10 cellular contexts compared by ENCODE assay signal in genomic region chr12:132907216-132907615, GRCh38. TPM values are rescaled to one million over a fixed set of nuclear protein-coding genes. Genes with fewer than 3 reads are reported as not detected.
DNase-seq lines count a peak whose midpoint lies in the region; ATAC-seq and TF ChIP-seq lines count a peak whose summit lies in the region.
"Had no signal": no experiment of that assay in that cellular context is flagged by ENCODE, and none has a peak within 500 bp of the region (broad histone marks: within the 10 kb centered on the region; RNA-seq: fewer than 3 reads in every experiment).

No MANE protein-coding gene starts in this region.

- TF ChIP-seq CTCF in nephron (IDR thresholded peaks at IDR 0.05; ENCODE audit: unreplicated experiment in 3 of 3) (no peak), colonic mucosa (IDR thresholded peaks at IDR 0.05) (no peak)

- H3K27ac Mint-ChIP-seq in CD4-positive, CD25-positive, alpha-beta regulatory T cell = peak overlapping the region in 1 of 3 donors; percentile 20
- no peak overlapping the region for H3K27ac Mint-ChIP-seq in central memory CD8-positive, alpha-beta T cell (ENCODE audit: low read depth)
- H3K27ac Mint-ChIP-seq in nephron = no peak overlapping the region

- peak overlapping the region; percentile 73 to 81 (median 74) for H3K4me3 Mint-ChIP-seq in CD4-positive, CD25-positive, alpha-beta regulatory T cell
- H3K4me3 Mint-ChIP-seq in central memory CD8-positive, alpha-beta T cell = peak overlapping the region; percentile 9
- peak overlapping the region; percentile 10 to 64 (median 51) for H3K4me3 Mint-ChIP-seq in nephron

- H3K36me3 ChIP-seq in ACC112 (ENCODE audit: insufficient read depth, low read length) (no peaks in the 10 kb centered on the region), colonic mucosa (no peaks in the 10 kb centered on the region)
- no peaks in the 10 kb centered on the region for H3K36me3 ChIP-seq in CD4-positive, CD25-positive, alpha-beta regulatory T cell (ENCODE audit: control insufficient read depth, insufficient read depth, low read length)
- H3K36me3 ChIP-seq: Peyer's patch had no signal

- H3K27me3 ChIP-seq in ACC112 (ENCODE audit: insufficient read depth, low read length) = no peaks in the 10 kb centered on the region
- H3K27me3 ChIP-seq in CD4-positive, CD25-positive, alpha-beta regulatory T cell (ENCODE audit: control insufficient read depth, insufficient read depth, low read length) = peaks cover 5% of the 10 kb centered on the region
- H3K27me3 ChIP-seq in colonic mucosa = no peaks in the 10 kb centered on the region
- H3K27me3 ChIP-seq: Peyer's patch had no signal

- no peak for DNase-seq in CD4-positive, CD25-positive, alpha-beta regulatory T cell
- DNase-seq in central memory CD8-positive, alpha-beta T cell (ENCODE audit: low spot score in 2 of 2) = no peak
- DNase-seq in NCI-H510A treated with DMSO at 0.1 percent for 48 hours (lab: John Stamatoyannopoulos, UW) = no peak
- DNase-seq in colonic mucosa = no peak
- DNase-seq in NCI-H2029 (lab: John Stamatoyannopoulos, UW) = no peak
- DNase-seq: activated CD4-positive, alpha-beta T cell treated with anti-CD3 and anti-CD28 coated beads, Interleukin-2, amount 50 U/mL, for 4 hours; islet precursor cell; Peyer's patch had no signal

- no peak for ATAC-seq in CD4-positive, CD25-positive, alpha-beta regulatory T cell (ENCODE audit: low read depth in 2 of 2)
- ATAC-seq in central memory CD8-positive, alpha-beta T cell (replicated peaks; ENCODE audit: extremely low read depth, poor library complexity, severe bottlenecking) = no peak

- peaks cover 27% of the 10 kb centered on the region for H3K27me3 Mint-ChIP-seq in CD4-positive, CD25-positive, alpha-beta regulatory T cell
- no peaks in the 10 kb centered on the region for H3K27me3 Mint-ChIP-seq in central memory CD8-positive, alpha-beta T cell
- peaks cover 4% of the 10 kb centered on the region for H3K27me3 Mint-ChIP-seq in nephron (ENCODE audit: low read depth)

- H3K79me2 ChIP-seq in ACC112 (ENCODE audit: control insufficient read depth, insufficient read depth, low read length, unreplicated experiment) = no peaks in the 10 kb centered on the region

- peak overlapping the region; percentile 83 for H3K4me3 ChIP-seq in ACC112 (ENCODE audit: low read depth, low read length)
- H3K4me3 ChIP-seq in CD4-positive, CD25-positive, alpha-beta regulatory T cell (ENCODE audit: low read depth, low read length) = no peak overlapping the region
- no peak overlapping the region for H3K4me3 ChIP-seq in colonic mucosa

- H3K9me3 Mint-ChIP-seq in CD4-positive, CD25-positive, alpha-beta regulatory T cell = peaks cover 0 to 12% (median 3%) of the 10 kb centered on the region in 7 donors
- peaks cover 6% of the 10 kb centered on the region for H3K9me3 Mint-ChIP-seq in central memory CD8-positive, alpha-beta T cell
- peaks cover 48% of the 10 kb centered on the region for H3K9me3 Mint-ChIP-seq in nephron

- peak overlapping the region; percentile 90 for H2AFZ ChIP-seq in ACC112 (ENCODE audit: low read length, unreplicated experiment)

- H3K9me3 ChIP-seq in CD4-positive, CD25-positive, alpha-beta regulatory T cell (ENCODE audit: control insufficient read depth in 2 of 2, low read length in 2 of 2) = peaks cover 7 to 17% of the 10 kb centered on the region in 2 experiments
- H3K9me3 ChIP-seq in colonic mucosa = no peaks in the 10 kb centered on the region

- H3K4me1 ChIP-seq in ACC112 (ENCODE audit: control insufficient read depth, insufficient read depth, low read length, unreplicated experiment) = peaks cover 3% of the 10 kb centered on the region
- H3K4me1 ChIP-seq in CD4-positive, CD25-positive, alpha-beta regulatory T cell (ENCODE audit: control insufficient read depth, insufficient read depth, low read length, poor library complexity, severe bottlenecking) = peaks cover 13% of the 10 kb centered on the region
- H3K4me1 ChIP-seq in colonic mucosa = peaks cover 4% of the 10 kb centered on the region
- H3K4me1 ChIP-seq: Peyer's patch had no signal

- no peak overlapping the region for H3K9ac ChIP-seq in colonic mucosa (ENCODE audit: low read depth in 2 of 2, low read length in 2 of 2)

- H3K27ac ChIP-seq in ACC112 (ENCODE audit: low read depth, low read length) = no peak overlapping the region
- H3K27ac ChIP-seq in CD4-positive, CD25-positive, alpha-beta regulatory T cell (ENCODE audit: insufficient read depth, low read length, poor library complexity, severe bottlenecking) = no peak overlapping the region
- no peak overlapping the region for H3K27ac ChIP-seq in colonic mucosa

- intact Hi-C loops in colonic mucosa (cut with DNase I) = loop anchor here (10.0 kb wide), 1 partner anchor 142 kb away; the partner anchor contains the start of gene ANKLE2

- H3K36me3 Mint-ChIP-seq in CD4-positive, CD25-positive, alpha-beta regulatory T cell = peaks cover 3% of the 10 kb centered on the region
- H3K36me3 Mint-ChIP-seq in central memory CD8-positive, alpha-beta T cell (ENCODE audit: insufficient read depth) = peaks cover 13% of the 10 kb centered on the region
- peaks cover 29% of the 10 kb centered on the region for H3K36me3 Mint-ChIP-seq in nephron (ENCODE audit: low read depth)

- peaks cover 6 to 27% (median 15%) of the 10 kb centered on the region in 4 donors for H3K4me1 Mint-ChIP-seq in CD4-positive, CD25-positive, alpha-beta regulatory T cell
- H3K4me1 Mint-ChIP-seq in central memory CD8-positive, alpha-beta T cell = no peaks in the 10 kb centered on the region
- no peaks in the 10 kb centered on the region for H3K4me1 Mint-ChIP-seq in nephron

RNA-seq across cellular contexts. Expression of gene CHFR, which starts 19.8 kb away (rescaled TPM):
- total RNA-seq in CD4-positive, CD25-positive, alpha-beta regulatory T cell = 118 TPM
- 10 to 100 TPM; 24.3 to 43.3 (median 37.4) TPM for polyA plus RNA-seq in CD4-positive, CD25-positive, alpha-beta regulatory T cell
- total RNA-seq in colonic mucosa = 10 to 100 TPM; 37.8 to 41.4 TPM

RNA-seq across cellular contexts. Expression of gene ZNF605, which starts 48.9 kb away (rescaled TPM):
- total RNA-seq in CD4-positive, CD25-positive, alpha-beta regulatory T cell = 3.1 TPM
- 1 to 10 TPM in 3 of 4 donors, under 1 TPM in 1; 0.83 to 2.6 (median 1.7) TPM for polyA plus RNA-seq in CD4-positive, CD25-positive, alpha-beta regulatory T cell
- 1 to 10 TPM; 7.5 to 8.3 TPM for total RNA-seq in colonic mucosa

Comparison
In these comparisons a context has a peak if more than half of its experiments do, and no peak if none do; other contexts are left out.
1. H3K4me3 Mint-ChIP-seq: peak in every context shown above with its lines; median percentile 74 in CD4-positive, CD25-positive, alpha-beta regulatory T cell; 51 in nephron; 9 in central memory CD8-positive, alpha-beta T cell.